In the genomic region with DNA sequence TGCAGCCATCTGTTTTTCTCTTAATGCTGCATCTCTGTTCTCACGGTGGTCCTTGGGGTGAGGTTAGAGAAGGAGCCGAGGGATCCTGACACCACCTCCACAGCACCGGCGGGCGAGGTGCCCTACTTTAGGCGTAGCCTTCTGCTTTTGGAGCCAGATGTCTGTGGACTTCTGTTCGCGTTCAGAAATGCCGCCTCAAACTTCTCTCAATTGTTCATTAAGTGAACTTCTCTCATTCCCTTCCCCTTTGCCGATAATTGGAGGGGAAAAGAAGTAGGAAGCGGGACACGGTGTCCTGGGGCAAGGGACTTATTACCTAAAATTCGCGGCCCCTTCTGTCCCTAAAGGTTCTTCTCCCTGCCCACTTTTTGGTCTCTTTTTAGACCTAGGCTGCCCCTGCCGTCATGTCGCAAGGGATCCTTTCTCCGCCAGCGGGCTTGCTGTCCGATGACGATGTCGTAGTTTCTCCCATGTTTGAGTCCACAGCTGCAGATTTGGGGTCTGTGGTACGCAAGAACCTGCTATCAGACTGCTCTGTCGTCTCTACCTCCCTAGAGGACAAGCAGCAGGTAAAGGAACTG, we compare ENCODE assay signal across 8 cellular contexts. TPM values are rescaled to one million over a fixed set of nuclear protein-coding genes. Genes with fewer than 3 reads are reported as not detected.
A peak's percentile ranks its signal among the peaks of the same experiment; 100 is the strongest.
DNase-seq lines count a peak whose midpoint lies in the region; FAIRE-seq and TF ChIP-seq lines count a peak whose summit lies in the region.

No MANE protein-coding gene starts in this region.

- CTCF ChIA-PET in Caco-2 (lab: Charles Lee): interaction anchor here (0.6 to 2.4 kb wide), 4 partner anchors 12 to 173 kb away, joined by 3 to 10 read pairs (median 6); a partner anchor contains a TSS

- DNase-seq in Caco-2 (peak in 1 of 2 experiments; percentile 27), HL-60 (ENCODE audit: low read depth in 1 of 2, low spot score in 1 of 2) (peak in 1 of 2 experiments; percentile 8), astrocyte of the spinal cord (ENCODE audit: low read depth, low spot score) (no peak), RCC 7860 (ENCODE audit: low spot score) (no peak), mesothelial cell of epicardium (ENCODE audit: low spot score in 2 of 2, unreplicated experiment in 2 of 2) (no peak)
- no peak for DNase-seq in effector CD8-positive, alpha-beta T cell (lab: John Stamatoyannopoulos, UW)
- DNase-seq in central memory CD4-positive, alpha-beta T cell: no peak

- TF ChIP-seq CTCF in Caco-2 (IDR thresholded peaks at IDR 0.05; ENCODE audit: insufficient read depth in 1 of 2, low read depth in 1 of 2, low read length in 1 of 2, severe bottlenecking in 1 of 2, unreplicated experiment in 1 of 2): no peak
- no peak for TF ChIP-seq CTCF in HL-60 (IDR thresholded peaks at IDR 0.05; ENCODE audit: insufficient read depth, low read length)
- TF ChIP-seq CTCF in astrocyte of the spinal cord (IDR thresholded peaks at IDR 0.05; ENCODE audit: low read depth, low read length): no peak
- TF ChIP-seq CTCF in mesothelial cell of epicardium (IDR thresholded peaks at IDR 0.05; ENCODE audit: unreplicated experiment): no peak

- no peaks in the 10 kb centered on the region for H3K27me3 Mint-ChIP-seq in Caco-2 (ENCODE audit: insufficient read depth, unreplicated experiment)
- H3K27me3 Mint-ChIP-seq in mesothelial cell of epicardium (ENCODE audit: low read depth): no peaks in the 10 kb centered on the region

- H3K9me3 Mint-ChIP-seq in Caco-2 (ENCODE audit: unreplicated experiment) (no peaks in the 10 kb centered on the region), mesothelial cell of epicardium (no peaks in the 10 kb centered on the region)

- H3K4me3 Mint-ChIP-seq in Caco-2 (ENCODE audit: unreplicated experiment): no peak overlapping the region
- H3K4me3 Mint-ChIP-seq in mesothelial cell of epicardium: no peak overlapping the region

- POLR2A ChIA-PET in Caco-2 (lab: Charles Lee): interaction anchor here (0.6 to 1.3 kb wide), 11 partner anchors 10 to 1522 kb away, joined by 3 to 18 read pairs (median 3); a partner anchor contains a TSS

- no peak for FAIRE-seq in RCC 7860 (lab: Jason Lieb, UNC)

- peak overlapping the region; percentile 92 for H3K27ac ChIP-seq in HL-60 (replicated peaks)
- no peak overlapping the region for H3K27ac ChIP-seq in mucosa of rectum (ENCODE audit: low read depth in 2 of 2, low read length in 2 of 2)

- BruUV-seq in Caco-2 (replicated peaks; lab: Mats Ljungman, UMichigan): TSS peak; percentile 69

- no peak overlapping the region for H3K27ac Mint-ChIP-seq in Caco-2 (ENCODE audit: unreplicated experiment)
- H3K27ac Mint-ChIP-seq in mesothelial cell of epicardium: no peak overlapping the region

- peak overlapping the region; percentile 44 to 60 for H3K9ac ChIP-seq in mucosa of rectum (ENCODE audit: low read depth in 1 of 2, low read length in 2 of 2)

- H3K36me3 Mint-ChIP-seq in Caco-2 (ENCODE audit: insufficient read depth, unreplicated experiment): peaks cover 41% of the 10 kb centered on the region
- peaks cover 5% of the 10 kb centered on the region for H3K36me3 Mint-ChIP-seq in mesothelial cell of epicardium

- peaks cover 9% of the 10 kb centered on the region for H3K4me1 Mint-ChIP-seq in Caco-2 (ENCODE audit: low read depth, unreplicated experiment)
- H3K4me1 Mint-ChIP-seq in mesothelial cell of epicardium: peaks cover 24% of the 10 kb centered on the region

- H3K27me3 ChIP-seq in Caco-2 (replicated peaks; ENCODE audit: control insufficient read depth, insufficient read depth, low read length) (no peaks in the 10 kb centered on the region), HL-60 (ENCODE audit: insufficient read depth, poor library complexity, severe bottlenecking) (no peaks in the 10 kb centered on the region), mucosa of rectum (ENCODE audit: control insufficient read depth in 2 of 2, insufficient read depth in 2 of 2, low read length in 2 of 2) (no peaks in the 10 kb centered on the region)

- H3K4me1 ChIP-seq in Caco-2 (peaks cover 9% of the 10 kb centered on the region), mucosa of rectum (ENCODE audit: control insufficient read depth in 2 of 2, insufficient read depth in 2 of 2, low read length in 2 of 2) (peaks cover 16 to 20% of the 10 kb centered on the region in 2 donors)

- H3K9me3 ChIP-seq in Caco-2: no peaks in the 10 kb centered on the region
- H3K9me3 ChIP-seq in mucosa of rectum (ENCODE audit: control insufficient read depth in 2 of 2, low read length in 2 of 2): no peaks in the 10 kb centered on the region

- in situ Hi-C loops in astrocyte of the spinal cord (cut with HindIII; ENCODE audit: low sequenced_read_pairs): no loop called here

- H3K4me3 ChIP-seq in Caco-2 (ENCODE audit: low read depth, low read length): peak overlapping the region; percentile 69
- peak overlapping the region; percentile 60 for H3K4me3 ChIP-seq in HL-60 (replicated peaks; ENCODE audit: insufficient read depth, low read length)
- peak overlapping the region; percentile 97 for H3K4me3 ChIP-seq in astrocyte of the spinal cord (ENCODE audit: low read depth, low read length)
- peak overlapping the region; percentile 95 to 96 for H3K4me3 ChIP-seq in mucosa of rectum (ENCODE audit: low read length in 2 of 2)

- peaks cover 8% of the 10 kb centered on the region for H3K36me3 ChIP-seq in Caco-2 (ENCODE audit: control insufficient read depth, insufficient read depth, low read length)
- peaks cover 8 to 27% of the 10 kb centered on the region in 2 donors for H3K36me3 ChIP-seq in mucosa of rectum (ENCODE audit: control insufficient read depth in 2 of 2, insufficient read depth in 2 of 2, low read length in 2 of 2)

- intact Hi-C loops in Caco-2 (cut with micrococcal nuclease; ENCODE audit: unreplicated experiment): loop anchor here (1.0 to 2.0 kb wide), 2 partner anchors 34 to 151 kb away; a partner anchor contains a TSS

RNA-seq across cellular contexts. Expression of a gene that starts 0.5 kb away (rescaled TPM):
- total RNA-seq in Caco-2 (2022) (83.7 and 84.9 TPM in 2 replicates), mesothelial cell of epicardium (24.4 to 27.0 TPM (median 26.8 TPM) in 3 replicates)

RNA-seq across cellular contexts. Expression of a gene that starts 0.9 kb away (rescaled TPM):
- total RNA-seq in Caco-2 (2022): 97.4 and 104 TPM in 2 replicates
- 88.7 to 89.3 TPM (median 89.0 TPM) in 3 replicates for total RNA-seq in mesothelial cell of epicardium

RNA-seq across cellular contexts. Expression of a gene that starts 33.8 kb away (rescaled TPM):
- 52.9 and 60.7 TPM in 2 replicates for total RNA-seq in Caco-2 (2022)
- total RNA-seq in mesothelial cell of epicardium: 37.6 to 44.1 TPM (median 39.0 TPM) in 3 replicates

RNA-seq across cellular contexts. Expression of a gene that starts 40.1 kb away (rescaled TPM):
- total RNA-seq in Caco-2 (2022) (not detected in 2 replicates), mesothelial cell of epicardium (2.4 to 3.4 TPM (median 2.7 TPM) in 3 replicates)
